In the genomic region with DNA sequence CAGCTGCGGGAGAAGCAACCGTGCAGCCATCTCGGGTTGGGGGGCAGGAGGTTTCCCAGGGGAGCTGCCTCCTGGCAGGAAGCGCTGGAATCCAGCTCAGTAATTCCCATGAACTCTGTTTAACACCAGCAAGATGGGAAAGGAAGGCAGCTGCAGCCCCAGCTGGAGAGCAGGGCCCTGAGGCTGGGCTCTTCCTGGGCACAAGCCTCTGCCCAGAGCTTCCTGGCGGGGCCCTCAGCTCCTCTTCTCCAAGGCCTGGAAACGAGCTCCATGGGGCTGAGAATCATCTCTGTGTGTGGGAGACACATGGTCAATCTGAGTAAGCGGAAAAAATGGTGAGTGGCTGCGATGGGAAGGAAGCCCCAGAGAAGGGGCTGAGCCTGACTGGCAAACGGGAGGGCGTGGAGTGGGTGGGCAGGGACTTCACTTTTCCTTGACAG, we compare ENCODE assay signal across 10 cellular contexts. TPM values are rescaled to one million over a fixed set of nuclear protein-coding genes. Genes with fewer than 3 reads are reported as not detected.
DNase-seq lines count a peak whose midpoint lies in the region; ATAC-seq lines count a peak whose summit lies in the region.
"Had no signal": no experiment of that assay in that cellular context is flagged by ENCODE, and none has a peak within 500 bp of the region (broad histone marks: within the 10 kb centered on the region; RNA-seq: fewer than 3 reads in every experiment).

No MANE protein-coding gene starts in this region.

- ATAC-seq in activated T-helper 17 cell treated with anti-CD3 and anti-CD28 coated beads, Interleukin-2, amount 50 U/mL, for 72 hours (replicated peaks): peak; percentile 63
- ATAC-seq in natural killer cell treated with Interleukin-12 subunit alpha and Interleukin-12 subunit beta and Interleukin-15 and Interleukin-18, amount 100 ng/mL, for 72 hours: peak in 1 of 2 donors; percentile 4
- no peak for ATAC-seq in HG03521 (IDR thresholded peaks at IDR 0.05; ENCODE audit: unreplicated experiment)

- no peaks in the 10 kb centered on the region for H3K27me3 Mint-ChIP-seq in activated T-helper 17 cell treated with anti-CD3 and anti-CD28 coated beads, Interleukin-2, amount 50 U/mL, for 72 hours
- no peaks in the 10 kb centered on the region for H3K27me3 Mint-ChIP-seq in natural killer cell treated with Interleukin-12 subunit alpha and Interleukin-12 subunit beta and Interleukin-15 and Interleukin-18, amount 100 ng/mL, for 72 hours

- H3K36me3 Mint-ChIP-seq in activated T-helper 17 cell treated with anti-CD3 and anti-CD28 coated beads, Interleukin-2, amount 50 U/mL, for 72 hours (ENCODE audit: low read depth): peaks cover 29% of the 10 kb centered on the region
- no peaks in the 10 kb centered on the region for H3K36me3 Mint-ChIP-seq in natural killer cell treated with Interleukin-12 subunit alpha and Interleukin-12 subunit beta and Interleukin-15 and Interleukin-18, amount 100 ng/mL, for 72 hours

- H3K27ac Mint-ChIP-seq in activated T-helper 17 cell treated with anti-CD3 and anti-CD28 coated beads, Interleukin-2, amount 50 U/mL, for 72 hours: peak overlapping the region; percentile 100
- peak overlapping the region; percentile 93 for H3K27ac Mint-ChIP-seq in natural killer cell treated with Interleukin-12 subunit alpha and Interleukin-12 subunit beta and Interleukin-15 and Interleukin-18, amount 100 ng/mL, for 72 hours

- peak overlapping the region; percentile 93 for H3K4me3 Mint-ChIP-seq in activated T-helper 17 cell treated with anti-CD3 and anti-CD28 coated beads, Interleukin-2, amount 50 U/mL, for 72 hours
- H3K4me3 Mint-ChIP-seq in natural killer cell treated with Interleukin-12 subunit alpha and Interleukin-12 subunit beta and Interleukin-15 and Interleukin-18, amount 100 ng/mL, for 72 hours: peak overlapping the region; percentile 85

- peaks cover 3% of the 10 kb centered on the region for H3K9me3 Mint-ChIP-seq in activated T-helper 17 cell treated with anti-CD3 and anti-CD28 coated beads, Interleukin-2, amount 50 U/mL, for 72 hours
- peaks cover 4% of the 10 kb centered on the region for H3K9me3 Mint-ChIP-seq in natural killer cell treated with Interleukin-12 subunit alpha and Interleukin-12 subunit beta and Interleukin-15 and Interleukin-18, amount 100 ng/mL, for 72 hours

- DNase-seq in CD1c-positive myeloid dendritic cell (ENCODE audit: extremely low spot score): peak; percentile 5
- peak; percentile 48 for DNase-seq in M059J (ENCODE audit: low read depth)
- peak; percentile 35 for DNase-seq in natural killer cell treated with Interleukin-12 subunit alpha and Interleukin-12 subunit beta and Interleukin-15 and Interleukin-18, amount 100 ng/mL, for 72 hours (ENCODE audit: low spot score)
- DNase-seq in OCI-M2 (lab: John Stamatoyannopoulos, UW; ENCODE audit: unreplicated experiment): no peak
- DNase-seq in GM19240 (ENCODE audit: insufficient read length, low spot score): no peak
- DNase-seq in NCI-H524 treated with DMSO at 0.1 percent for 48 hours (lab: John Stamatoyannopoulos, UW): no peak
- DNase-seq: NCI-H2081, uterus had no signal

- peaks cover 49% of the 10 kb centered on the region for H3K4me1 Mint-ChIP-seq in activated T-helper 17 cell treated with anti-CD3 and anti-CD28 coated beads, Interleukin-2, amount 50 U/mL, for 72 hours
- peaks cover 21 to 22% of the 10 kb centered on the region in 2 donors for H3K4me1 Mint-ChIP-seq in natural killer cell treated with Interleukin-12 subunit alpha and Interleukin-12 subunit beta and Interleukin-15 and Interleukin-18, amount 100 ng/mL, for 72 hours (ENCODE audit: low read depth in 2 of 2)

RNA-seq across cellular contexts. Expression of gene MRPL36, which starts 6.3 kb away (rescaled TPM):
- 55.7 and 57.9 TPM in 2 replicates for total RNA-seq in M059J (2014; rRNA removed; shearing (Covaris generic))
- 10 to 100 TPM; 50.3 to 74.0 TPM for total RNA-seq in activated T-helper 17 cell treated with anti-CD3 and anti-CD28 coated beads, Interleukin-2, amount 50 U/mL, for 72 hours
- 10 to 100 TPM; 45.3 to 62.7 TPM for total RNA-seq in natural killer cell treated with Interleukin-12 subunit alpha and Interleukin-12 subunit beta and Interleukin-15 and Interleukin-18, amount 100 ng/mL, for 72 hours

RNA-seq across cellular contexts. Expression of gene NDUFS6, which starts 7.9 kb away (rescaled TPM):
- total RNA-seq in M059J (2014; rRNA removed; shearing (Covaris generic)): 60.0 and 159 TPM in 2 replicates
- 10 to 100 TPM; 13.0 to 35.1 TPM for total RNA-seq in activated T-helper 17 cell treated with anti-CD3 and anti-CD28 coated beads, Interleukin-2, amount 50 U/mL, for 72 hours
- 10 to 100 TPM; 25.3 to 35.5 TPM for total RNA-seq in natural killer cell treated with Interleukin-12 subunit alpha and Interleukin-12 subunit beta and Interleukin-15 and Interleukin-18, amount 100 ng/mL, for 72 hours

Comparison
In these comparisons a context has a peak if more than half of its experiments do, and no peak if none do; other contexts are left out.
1. DNase-seq: peak in CD1c-positive myeloid dendritic cell (single experiment), M059J (single experiment) and natural killer cell treated with Interleukin-12 subunit alpha and Interleukin-12 subunit beta and Interleukin-15 and Interleukin-18, amount 100 ng/mL, for 72 hours (single experiment); none in OCI-M2 (single experiment), GM19240 (single experiment) and NCI-H524 treated with DMSO at 0.1 percent for 48 hours (single experiment).